8 cellular contexts compared by ENCODE assay signal in genomic region chr14:21509432-21510143, GRCh38. TPM values are rescaled to one million over a fixed set of nuclear protein-coding genes. Genes with fewer than 3 reads are reported as not detected.
DNase-seq lines count a peak whose midpoint lies in the region; ATAC-seq and TF ChIP-seq lines count a peak whose summit lies in the region.

No MANE protein-coding gene starts in this region.

- peak overlapping the region; percentile 99 for H3K4me3 Mint-ChIP-seq in T-helper 2 cell treated with Interferon-gamma antibody and Interleukin-4, amounts not matched to agents 5 μg/mL and 100 μg/mL, for 36 hours

- peaks cover 5% of the 10 kb centered on the region for H3K9me3 Mint-ChIP-seq in T-helper 2 cell treated with Interferon-gamma antibody and Interleukin-4, amounts not matched to agents 5 μg/mL and 100 μg/mL, for 36 hours

- TF ChIP-seq CTCF in fibroblast of the aortic adventitia (IDR thresholded peaks at IDR 0.05; ENCODE audit: insufficient read depth, low read length) = no peak

- peak overlapping the region; percentile 91 for H3K9ac ChIP-seq in skeletal muscle satellite cell (ENCODE audit: low read depth, low read length)

- H3K27me3 ChIP-seq in SJCRH30 (no peaks in the 10 kb centered on the region), skeletal muscle satellite cell (ENCODE audit: control insufficient read depth, insufficient read depth, low read length) (no peaks in the 10 kb centered on the region)

- no peak for DNase-seq in T-helper 2 cell treated with Interferon-gamma antibody and Interleukin-4, amounts not matched to agents 5 μg/mL and 100 μg/mL, for 36 hours (ENCODE audit: low spot score)
- DNase-seq in T-helper 2 cell (no peak), SJCRH30 (no peak), fibroblast of the aortic adventitia (ENCODE audit: low read depth) (no peak), NK-92 (lab: John Stamatoyannopoulos, UW; ENCODE audit: unreplicated experiment) (no peak), NCI-H526 (lab: John Stamatoyannopoulos, UW) (no peak)

- H3K27me3 Mint-ChIP-seq in T-helper 2 cell treated with Interferon-gamma antibody and Interleukin-4, amounts not matched to agents 5 μg/mL and 100 μg/mL, for 36 hours (ENCODE audit: low read depth) = peaks cover 3% of the 10 kb centered on the region

- H3K4me1 ChIP-seq in SJCRH30 (no peaks in the 10 kb centered on the region), skeletal muscle satellite cell (ENCODE audit: control insufficient read depth, insufficient read depth, low read length) (peaks cover 10% of the 10 kb centered on the region)

- H3K27ac ChIP-seq in SJCRH30 = no peak overlapping the region

- H3K36me3 ChIP-seq in SJCRH30 = peaks cover 5% of the 10 kb centered on the region
- peaks cover 8% of the 10 kb centered on the region for H3K36me3 ChIP-seq in skeletal muscle satellite cell (ENCODE audit: insufficient read depth, low read length)

- H3K4me2 ChIP-seq in skeletal muscle satellite cell (ENCODE audit: low read length) = peak overlapping the region; percentile 88

- peaks cover 28% of the 10 kb centered on the region for H3K4me1 Mint-ChIP-seq in T-helper 2 cell treated with Interferon-gamma antibody and Interleukin-4, amounts not matched to agents 5 μg/mL and 100 μg/mL, for 36 hours (ENCODE audit: low read depth)

- H3K27ac Mint-ChIP-seq in T-helper 2 cell treated with Interferon-gamma antibody and Interleukin-4, amounts not matched to agents 5 μg/mL and 100 μg/mL, for 36 hours = peak overlapping the region; percentile 98

- H3K4me3 ChIP-seq in SJCRH30 = peak overlapping the region; percentile 88
- H3K4me3 ChIP-seq in fibroblast of the aortic adventitia (ENCODE audit: low read depth, low read length) = peak overlapping the region; percentile 96
- H3K4me3 ChIP-seq in skeletal muscle satellite cell (ENCODE audit: low read length) = peak overlapping the region; percentile 83

- ATAC-seq in activated CD4-positive, CD25-positive, alpha-beta regulatory T cell treated with anti-CD3 and anti-CD28 coated beads, Interleukin-2, amount 50 U/mL, for 24 hours = no peak

- H3K36me3 Mint-ChIP-seq in T-helper 2 cell treated with Interferon-gamma antibody and Interleukin-4, amounts not matched to agents 5 μg/mL and 100 μg/mL, for 36 hours (ENCODE audit: low read depth) = peaks cover 38% of the 10 kb centered on the region

- H3K9me3 ChIP-seq in SJCRH30 (replicated peaks) (no peaks in the 10 kb centered on the region), skeletal muscle satellite cell (replicated peaks; ENCODE audit: low read length) (no peaks in the 10 kb centered on the region)

RNA-seq across cellular contexts. Expression of gene METTL3, which starts 1.6 kb away (rescaled TPM):
- total RNA-seq in SJCRH30 (2014; rRNA removed; shearing (Covaris generic)) = 55.1 and 56.5 TPM in 2 replicates
- 27.7 and 36.2 TPM in 2 replicates for total RNA-seq in fibroblast of the aortic adventitia (ENCODE audit: low replicate concordance)
- 58.8 and 64.2 TPM in 2 replicates for total RNA-seq in skeletal muscle satellite cell (2012; rRNA removed)

RNA-seq across cellular contexts. Expression of gene SALL2, which starts 16.6 kb away (rescaled TPM):
- total RNA-seq in SJCRH30 (2014; rRNA removed; shearing (Covaris generic)) = 16.4 and 19.7 TPM in 2 replicates
- 5.3 and 9.0 TPM in 2 replicates for total RNA-seq in fibroblast of the aortic adventitia (ENCODE audit: low replicate concordance)
- 0.25 and 0.87 TPM in 2 replicates for total RNA-seq in skeletal muscle satellite cell (2012; rRNA removed)

RNA-seq across cellular contexts. Expression of gene TOX4, which starts 32.6 kb away (rescaled TPM):
- total RNA-seq in SJCRH30 (2014; rRNA removed; shearing (Covaris generic)) = 26.4 and 27.7 TPM in 2 replicates
- 21.1 and 37.2 TPM in 2 replicates for total RNA-seq in fibroblast of the aortic adventitia (ENCODE audit: low replicate concordance)
- 23.3 and 25.1 TPM in 2 replicates for total RNA-seq in skeletal muscle satellite cell (2012; rRNA removed)

RNA-seq across cellular contexts. Expression of gene RAB2B, which starts 32.8 kb away (rescaled TPM):
- 25.0 and 26.3 TPM in 2 replicates for total RNA-seq in SJCRH30 (2014; rRNA removed; shearing (Covaris generic))
- 7.8 and 28.1 TPM in 2 replicates for total RNA-seq in fibroblast of the aortic adventitia (ENCODE audit: low replicate concordance)
- 12.4 and 16.8 TPM in 2 replicates for total RNA-seq in skeletal muscle satellite cell (2012; rRNA removed)

RNA-seq across cellular contexts. Expression of gene CHD8, which starts 53.7 kb away (rescaled TPM):
- total RNA-seq in SJCRH30 (2014; rRNA removed; shearing (Covaris generic)) = 61.7 and 63.7 TPM in 2 replicates
- total RNA-seq in fibroblast of the aortic adventitia (ENCODE audit: low replicate concordance) = 59.8 and 72.7 TPM in 2 replicates
- total RNA-seq in skeletal muscle satellite cell (2012; rRNA removed) = 41.1 and 42.8 TPM in 2 replicates
